ENCODE assay signal across 19 cellular contexts in genomic region chr16:76749780-76750375, GRCh38.
DNase-seq lines count a peak whose midpoint lies in the region; TF ChIP-seq lines count a peak whose summit lies in the region.
"Had no signal": no experiment of that assay in that cellular context is flagged by ENCODE, and none has a peak within 500 bp of the region (broad histone marks: within the 10 kb centered on the region; RNA-seq: fewer than 3 reads in every experiment).

No MANE protein-coding gene starts in this region.

- peak; percentile 12 for DNase-seq in NCI-H2171 treated with DMSO at 0.1 percent for 48 hours (lab: John Stamatoyannopoulos, UW)
- no peak for DNase-seq in NCI-H2171 (lab: John Stamatoyannopoulos, UW)
- peak; percentile 18 for DNase-seq in GM12865 (ENCODE audit: low read depth)
- peak; percentile 42 for DNase-seq in NCI-H748 (lab: John Stamatoyannopoulos, UW; ENCODE audit: unreplicated experiment)
- DNase-seq in glutamatergic neuron = no peak
- no peak for DNase-seq in NCI-H1436 treated with DMSO at 0.1 percent for 48 hours (lab: John Stamatoyannopoulos, UW)
- DNase-seq in HUDEP-2 (lab: John Stamatoyannopoulos, UW; ENCODE audit: unreplicated experiment in 76 of 76) = no peak
- DNase-seq in SIG-M5 treated with dmso at 0.1 percent for 504 hours (lab: John Stamatoyannopoulos, UW; ENCODE audit: unreplicated experiment) = no peak
- DNase-seq: Calu3; CD8-positive, alpha-beta T cell; DMS79 treated with DMSO at 0.1 percent for 48 hours; Kasumi-1; NCI-H187 treated with DMSO at 0.1 percent for 48 hours; NCI-H446; NCI-H82 had no signal

- peaks cover 9% of the 10 kb centered on the region for H3K4me1 Mint-ChIP-seq in glutamatergic neuron (ENCODE audit: low read depth, unreplicated experiment)

- H3K4me3 Mint-ChIP-seq in glutamatergic neuron (ENCODE audit: unreplicated experiment) = no peak overlapping the region
- H3K4me3 Mint-ChIP-seq: CD8-positive, alpha-beta T cell; T-helper 1 cell treated with Interleukin-12 subunit alpha and Interleukin-12 subunit beta and Interleukin-4 antibody, amounts not matched to agents 30 μg/mL and 1 μg/mL, for 36 hours had no signal

- H3K27ac Mint-ChIP-seq in glutamatergic neuron (ENCODE audit: unreplicated experiment) = no peak overlapping the region
- H3K27ac Mint-ChIP-seq: CD8-positive, alpha-beta T cell; T-helper 1 cell treated with Interleukin-12 subunit alpha and Interleukin-12 subunit beta and Interleukin-4 antibody, amounts not matched to agents 30 μg/mL and 1 μg/mL, for 36 hours had no signal

- H3K36me3 Mint-ChIP-seq in glutamatergic neuron (ENCODE audit: unreplicated experiment) = no peaks in the 10 kb centered on the region
- H3K36me3 Mint-ChIP-seq: CD8-positive, alpha-beta T cell had no signal

- H3K9me3 Mint-ChIP-seq in glutamatergic neuron (ENCODE audit: unreplicated experiment) = peaks cover 1% of the 10 kb centered on the region

- no peak overlapping the region for H3K4me3 ChIP-seq in GM12865 (ENCODE audit: low read depth, low read length)
- H3K4me3 ChIP-seq: BLaER1, HAP-1, SJSA1 had no signal

- H3K27me3 Mint-ChIP-seq in glutamatergic neuron (ENCODE audit: unreplicated experiment) = no peaks in the 10 kb centered on the region

- no peak for TF ChIP-seq CTCF in GM12865 (IDR thresholded peaks at IDR 0.05; ENCODE audit: insufficient read depth, low read depth, low read length, missing control alignments)
- peak; percentile 38 for TF ChIP-seq CTCF in glutamatergic neuron (IDR thresholded peaks at IDR 0.05; ENCODE audit: partially characterized antibody, unreplicated experiment)

Comparison
In these comparisons a context has a peak if more than half of its experiments do, and no peak if none do; other contexts are left out.
1. DNase-seq: peak in NCI-H2171 treated with DMSO at 0.1 percent for 48 hours (single experiment), GM12865 (single experiment) and NCI-H748 (single experiment); none in NCI-H2171 (single experiment), glutamatergic neuron (single experiment), NCI-H1436 treated with DMSO at 0.1 percent for 48 hours (single experiment), HUDEP-2 (0 of 76) and SIG-M5 treated with dmso at 0.1 percent for 504 hours (single experiment).